In the genomic region with DNA sequence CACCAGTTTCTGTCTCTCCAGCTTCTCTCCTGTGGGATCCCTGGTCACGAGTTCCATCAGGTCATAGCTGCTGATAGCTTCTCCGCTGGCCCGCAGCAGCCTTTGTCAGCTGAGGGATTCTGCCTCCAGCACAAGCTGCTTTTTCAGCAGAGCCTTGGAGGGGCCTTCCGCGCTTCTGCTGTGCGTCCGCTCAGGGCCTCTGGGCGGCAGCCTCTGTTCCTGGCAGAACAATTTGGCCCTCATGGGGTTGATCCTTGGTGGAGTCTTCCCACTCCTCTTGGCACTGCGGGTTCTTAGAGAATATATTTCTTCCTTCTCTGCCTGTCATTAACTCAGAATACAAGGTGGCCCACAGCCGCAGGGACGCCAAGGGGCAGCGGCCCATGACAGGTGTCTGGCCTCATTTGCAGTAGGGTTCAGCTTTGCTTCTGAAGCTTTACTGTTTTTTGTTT, we compare ENCODE assay signal across 9 cellular contexts.
DNase-seq lines count a peak whose midpoint lies in the region; ATAC-seq and TF ChIP-seq lines count a peak whose summit lies in the region.
"Had no signal": no experiment of that assay in that cellular context is flagged by ENCODE, and none has a peak within 500 bp of the region (broad histone marks: within the 10 kb centered on the region; RNA-seq: fewer than 3 reads in every experiment).

No MANE protein-coding gene starts in this region.

- H3K27me3 ChIP-seq in BE2C: no peaks in the 10 kb centered on the region

- H3K4me3 Mint-ChIP-seq in natural killer cell: peak overlapping the region; percentile 40
- no peak overlapping the region for H3K4me3 Mint-ChIP-seq in natural killer cell treated with Interleukin-12 subunit alpha and Interleukin-12 subunit beta and Interleukin-15 and Interleukin-18, amount 100 ng/mL, for 72 hours

- no peak for ATAC-seq in natural killer cell
- no peak for ATAC-seq in natural killer cell treated with Interleukin-12 subunit alpha and Interleukin-12 subunit beta and Interleukin-15 and Interleukin-18, amount 100 ng/mL, for 72 hours
- no peak for ATAC-seq in GM19455 (IDR thresholded peaks at IDR 0.05; ENCODE audit: unreplicated experiment)
- ATAC-seq in GM21723 (IDR thresholded peaks at IDR 0.05; ENCODE audit: unreplicated experiment): no peak

- intact Hi-C loops in natural killer cell (cut with micrococcal nuclease): no loop called here

- no peaks in the 10 kb centered on the region for H3K27me3 Mint-ChIP-seq in natural killer cell (ENCODE audit: low read depth in 2 of 2)
- no peaks in the 10 kb centered on the region for H3K27me3 Mint-ChIP-seq in natural killer cell treated with Interleukin-12 subunit alpha and Interleukin-12 subunit beta and Interleukin-15 and Interleukin-18, amount 100 ng/mL, for 72 hours

- H3K4me1 ChIP-seq in BE2C: peaks cover 14% of the 10 kb centered on the region

- peaks cover 55 to 64% of the 10 kb centered on the region in 2 donors for H3K4me1 Mint-ChIP-seq in natural killer cell
- H3K4me1 Mint-ChIP-seq in natural killer cell treated with Interleukin-12 subunit alpha and Interleukin-12 subunit beta and Interleukin-15 and Interleukin-18, amount 100 ng/mL, for 72 hours (ENCODE audit: low read depth in 2 of 2): peaks cover 32 to 50% of the 10 kb centered on the region in 2 donors

- H3K9me3 ChIP-seq in BE2C: no peaks in the 10 kb centered on the region

- TF ChIP-seq CTCF in natural killer cell (IDR thresholded peaks at IDR 0.05) (no peak), BE2C (IDR thresholded peaks at IDR 0.05; ENCODE audit: low read depth, low read length) (no peak)

- no peaks in the 10 kb centered on the region for H3K36me3 Mint-ChIP-seq in natural killer cell
- H3K36me3 Mint-ChIP-seq in natural killer cell treated with Interleukin-12 subunit alpha and Interleukin-12 subunit beta and Interleukin-15 and Interleukin-18, amount 100 ng/mL, for 72 hours: peaks cover 9% of the 10 kb centered on the region

- no peak for DNase-seq in natural killer cell
- DNase-seq in natural killer cell treated with Interleukin-12 subunit alpha and Interleukin-12 subunit beta and Interleukin-15 and Interleukin-18, amount 100 ng/mL, for 72 hours (ENCODE audit: low spot score): no peak
- DNase-seq in foreskin melanocyte: peak; percentile 61
- peak in 29 of 56 donors; percentile 17 to 54 (median 35) for DNase-seq in nucleus accumbens (lab: John Stamatoyannopoulos, UW)
- no peak for DNase-seq in BE2C
- DNase-seq in iPS-NIHi7 (ENCODE audit: extremely low spot score): no peak
- DNase-seq: islet precursor cell had no signal

- H3K4me3 ChIP-seq in BE2C (ENCODE audit: low read depth, low read length): no peak overlapping the region

- no peaks in the 10 kb centered on the region for H3K9me3 Mint-ChIP-seq in natural killer cell
- no peaks in the 10 kb centered on the region for H3K9me3 Mint-ChIP-seq in natural killer cell treated with Interleukin-12 subunit alpha and Interleukin-12 subunit beta and Interleukin-15 and Interleukin-18, amount 100 ng/mL, for 72 hours

- H3K27ac Mint-ChIP-seq in natural killer cell: peak overlapping the region; percentile 29 to 70
- H3K27ac Mint-ChIP-seq in natural killer cell treated with Interleukin-12 subunit alpha and Interleukin-12 subunit beta and Interleukin-15 and Interleukin-18, amount 100 ng/mL, for 72 hours: peak overlapping the region in 1 of 2 donors; percentile 53

- H3K36me3 ChIP-seq in BE2C: peaks cover 31% of the 10 kb centered on the region

Comparison
In these comparisons a context has a peak if more than half of its experiments do, and no peak if none do; other contexts are left out.
1. DNase-seq: peak in foreskin melanocyte (single experiment) and nucleus accumbens (29 of 56); none in natural killer cell (single experiment), natural killer cell treated with Interleukin-12 subunit alpha and Interleukin-12 subunit beta and Interleukin-15 and Interleukin-18, amount 100 ng/mL, for 72 hours (single experiment), BE2C (single experiment) and iPS-NIHi7 (single experiment).